ENCODE assay signal across 21 cellular contexts in the genomic region with DNA sequence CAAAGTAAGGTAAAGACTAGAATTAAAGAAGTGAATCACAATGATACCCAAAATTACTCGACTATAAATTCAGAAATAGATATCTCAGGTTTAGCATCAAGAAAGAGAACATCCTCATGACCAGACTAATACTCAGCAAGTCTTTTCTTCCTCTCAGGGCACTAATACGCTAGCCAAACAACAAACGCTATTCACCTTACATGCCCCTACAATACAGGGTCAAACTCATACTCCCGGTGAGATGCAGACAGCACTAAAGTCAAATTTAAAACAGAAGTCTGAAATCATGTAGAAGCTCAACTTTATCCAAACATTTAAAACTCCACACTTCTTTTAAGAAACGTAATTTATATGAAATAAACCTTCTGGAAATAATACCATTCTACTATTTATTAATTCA. TPM values are rescaled to one million over a fixed set of nuclear protein-coding genes. Genes with fewer than 3 reads are reported as not detected.
DNase-seq lines count a peak whose midpoint lies in the region; ATAC-seq, FAIRE-seq and TF ChIP-seq lines count a peak whose summit lies in the region.
"Had no signal": no experiment of that assay in that cellular context is flagged by ENCODE, and none has a peak within 500 bp of the region (broad histone marks: within the 10 kb centered on the region; RNA-seq: fewer than 3 reads in every experiment).

No MANE protein-coding gene starts in this region.

- H3K27me3 ChIP-seq in heart left ventricle (no peaks in the 10 kb centered on the region), endothelial cell of umbilical vein (ENCODE audit: control insufficient read depth in 2 of 2, insufficient read depth in 2 of 2, low read length in 2 of 2) (no peaks in the 10 kb centered on the region), upper lobe of right lung (no peaks in the 10 kb centered on the region), H7 (ENCODE audit: control insufficient read depth, insufficient read depth, low read length) (no peaks in the 10 kb centered on the region)
- H3K27me3 ChIP-seq: BLaER1 treated with 17β-estradiol and CSF1 and Interleukin-3, amounts not matched to agents 10 nM and 100 nM; dorsolateral prefrontal cortex; spleen had no signal

- H3K9ac ChIP-seq in endothelial cell of umbilical vein (replicated peaks; ENCODE audit: extremely low read depth, insufficient read depth, low read length): no peak overlapping the region
- H3K9ac ChIP-seq: BLaER1 treated with 17β-estradiol and CSF1 and Interleukin-3, amounts not matched to agents 10 nM and 100 nM had no signal

- H3K36me3 ChIP-seq in heart left ventricle (peaks cover 0 to 28% (median 19%) of the 10 kb centered on the region in 9 donors), endothelial cell of umbilical vein (ENCODE audit: control insufficient read depth in 2 of 2, extremely low read depth in 1 of 2, insufficient read depth in 2 of 2, low read length in 2 of 2) (no peaks in the 10 kb centered on the region), upper lobe of right lung (peaks cover 9% of the 10 kb centered on the region), H7 (replicated peaks; ENCODE audit: control insufficient read depth, insufficient read depth, low read length) (no peaks in the 10 kb centered on the region)

- DNase-seq in heart left ventricle (no peak), Right ventricle myocardium inferior (ENCODE audit: missing footprints) (no peak), endothelial cell of umbilical vein (ENCODE audit: low read depth, low spot score) (no peak), neural crest cell (ENCODE audit: low read depth, low spot score) (no peak), upper lobe of right lung (no peak), GM10266 (ENCODE audit: extremely low spot score) (no peak), H7 (no peak)
- DNase-seq: activated CD4-positive, alpha-beta memory T cell treated with anti-CD3 and anti-CD28 coated beads for 36 hours; activated gamma-delta T cell treated with Interleukin-2 at 50 U/mL for 16 hours; dorsolateral prefrontal cortex; foreskin fibroblast; hypothalamus; NCI-H146; NCI-H69; nephron progenitor cell; spleen; WERI-Rb-1 had no signal

- peaks cover 71% of the 10 kb centered on the region for H3K79me2 ChIP-seq in endothelial cell of umbilical vein (ENCODE audit: control insufficient read depth, insufficient read depth, low read length)

- POLR2A ChIA-PET in endothelial cell of umbilical vein (lab: Charles Lee): interaction anchor here (1.5 to 1.8 kb wide), 2 partner anchors 26 to 49 kb away, joined by 5 to 6 read pairs; a partner anchor contains a TSS

- H3K9me3 ChIP-seq in heart left ventricle (no peaks in the 10 kb centered on the region), endothelial cell of umbilical vein (replicated peaks; ENCODE audit: control insufficient read depth, insufficient read depth, low read length) (no peaks in the 10 kb centered on the region), upper lobe of right lung (no peaks in the 10 kb centered on the region)
- H3K9me3 ChIP-seq: A549; BLaER1 treated with 17β-estradiol and CSF1 and Interleukin-3, amounts not matched to agents 10 nM and 100 nM; spleen had no signal

- peaks cover 3% of the 10 kb centered on the region for H3K36me3 Mint-ChIP-seq in neural crest cell (ENCODE audit: low read depth)

- no peaks in the 10 kb centered on the region for H4K20me1 ChIP-seq in endothelial cell of umbilical vein (replicated peaks; ENCODE audit: control insufficient read depth, extremely low read depth, insufficient read depth, low read length)

- 31 to 46% (median 43%) methylated on average over 5 of the region's 5 CpGs for WGBS in heart left ventricle, 4 donors

- TF ChIP-seq CTCF in heart left ventricle (IDR thresholded peaks at IDR 0.05) (no peak), endothelial cell of umbilical vein (IDR thresholded peaks at IDR 0.05; ENCODE audit: extremely low read depth in 1 of 2, insufficient read depth in 1 of 2, low read depth in 1 of 2, low read length in 2 of 2) (no peak), neural crest cell (conservative IDR thresholded peaks at IDR 0.05) (no peak), upper lobe of right lung (IDR thresholded peaks at IDR 0.05) (no peak), GM10266 (IDR thresholded peaks at IDR 0.05; ENCODE audit: control insufficient read depth, insufficient read depth, low read depth, missing control alignments) (no peak)

- H3K9me3 Mint-ChIP-seq in neural crest cell: no peaks in the 10 kb centered on the region
- H3K9me3 Mint-ChIP-seq: activated CD4-positive, alpha-beta memory T cell treated with anti-CD3 and anti-CD28 coated beads for 36 hours; memory B cell; nephron progenitor cell had no signal

- H3K4me3 ChIP-seq in heart left ventricle: no peak overlapping the region
- H3K4me3 ChIP-seq in endothelial cell of umbilical vein (replicated peaks in 1 of 3; ENCODE audit: insufficient read depth in 1 of 3, low read depth in 1 of 3, low read length in 3 of 3): no peak overlapping the region
- no peak overlapping the region for H3K4me3 ChIP-seq in upper lobe of right lung
- no peak overlapping the region for H3K4me3 ChIP-seq in H7 (ENCODE audit: insufficient read depth, low read depth, low read length)
- H3K4me3 ChIP-seq: A549; BLaER1 treated with 17β-estradiol and CSF1 and Interleukin-3, amounts not matched to agents 10 nM and 100 nM; dorsolateral prefrontal cortex; spleen had no signal

- peak overlapping the region in 9 of 12 donors; percentile 19 to 84 (median 70) for H3K27ac ChIP-seq in heart left ventricle
- H3K27ac ChIP-seq in endothelial cell of umbilical vein (ENCODE audit: insufficient read depth, low read depth, low read length): peak overlapping the region; percentile 64
- H3K27ac ChIP-seq in upper lobe of right lung: peak overlapping the region; percentile 43
- H3K27ac ChIP-seq: A549; BLaER1 treated with 17β-estradiol and CSF1 and Interleukin-3, amounts not matched to agents 10 nM and 100 nM; spleen; WERI-Rb-1 had no signal

- CTCF ChIA-PET in endothelial cell of umbilical vein (lab: Charles Lee): interaction anchor here (1.0 to 2.9 kb wide), 8 partner anchors 11 to 54 kb away, joined by 3 to 20 read pairs (median 8); a partner anchor contains a TSS

- ATAC-seq in heart left ventricle (peak in 2 of 4 donors; percentile 50), Right ventricle myocardium inferior (no peak), upper lobe of right lung (no peak), GM21390 (IDR thresholded peaks at IDR 0.05; ENCODE audit: unreplicated experiment) (no peak)
- ATAC-seq: A549 had no signal

- H3K4me2 ChIP-seq in endothelial cell of umbilical vein (ENCODE audit: insufficient read depth, low read length): no peak overlapping the region
- H3K4me2 ChIP-seq: BLaER1 treated with 17β-estradiol and CSF1 and Interleukin-3, amounts not matched to agents 10 nM and 100 nM had no signal

- no peak overlapping the region for H2AFZ ChIP-seq in endothelial cell of umbilical vein (ENCODE audit: low read depth, low read length)

- BruUV-seq in endothelial cell of umbilical vein (replicated peaks; lab: Mats Ljungman, UMichigan): no TSS peak

- no peak for TF ChIP-seq POLR2A in heart left ventricle (IDR thresholded peaks at IDR 0.05)
- no peak for TF ChIP-seq POLR2A in endothelial cell of umbilical vein (IDR thresholded peaks at IDR 0.05; ENCODE audit: low read depth, low read length)

- no peaks in the 10 kb centered on the region for H3K9me1 ChIP-seq in endothelial cell of umbilical vein (replicated peaks; ENCODE audit: control insufficient read depth, extremely low read depth, insufficient read depth, low read length)

- H3K4me1 Mint-ChIP-seq in neural crest cell: peaks cover 59% of the 10 kb centered on the region

- dilution Hi-C loops in endothelial cell of umbilical vein (cut with MboI; ENCODE audit: extremely low pct_ligation_motif_present, low sequenced_read_pairs): no loop called here

- H3K27ac Mint-ChIP-seq in neural crest cell (ENCODE audit: unreplicated experiment): peak overlapping the region; percentile 15
- H3K27ac Mint-ChIP-seq: activated CD4-positive, alpha-beta memory T cell treated with anti-CD3 and anti-CD28 coated beads for 36 hours; memory B cell; nephron progenitor cell had no signal

- intact Hi-C loops in heart left ventricle (cut with DNase I): loop anchor here in 5 of 10 donors (5.0 kb wide), 3 partner anchors 35 to 50 kb away; no protein-coding TSS in a partner anchor
- intact Hi-C loops in Right ventricle myocardium inferior (cut with DNase I): no loop called here
- intact Hi-C loops in endothelial cell of umbilical vein (cut with micrococcal nuclease): no loop called here
- intact Hi-C loops in upper lobe of right lung (cut with DNase I): no loop called here

- no peak for FAIRE-seq in endothelial cell of umbilical vein (lab: Jason Lieb, UNC)
- FAIRE-seq: A549 had no signal

- H3K27me3 Mint-ChIP-seq in neural crest cell (ENCODE audit: low read depth): no peaks in the 10 kb centered on the region
- H3K27me3 Mint-ChIP-seq: activated CD4-positive, alpha-beta memory T cell treated with anti-CD3 and anti-CD28 coated beads for 36 hours; memory B cell had no signal

- peaks cover 17 to 88% (median 76%) of the 10 kb centered on the region in 12 donors for H3K4me1 ChIP-seq in heart left ventricle
- H3K4me1 ChIP-seq in endothelial cell of umbilical vein (ENCODE audit: control insufficient read depth, extremely low read depth, insufficient read depth, low read length): peaks cover 76% of the 10 kb centered on the region
- H3K4me1 ChIP-seq in upper lobe of right lung: peaks cover 63% of the 10 kb centered on the region

- H3K4me3 Mint-ChIP-seq in neural crest cell: no peak overlapping the region
- H3K4me3 Mint-ChIP-seq: activated CD4-positive, alpha-beta memory T cell treated with anti-CD3 and anti-CD28 coated beads for 36 hours; memory B cell; nephron progenitor cell had no signal

RNA-seq across cellular contexts. Expression of a gene that starts 5.6 kb away (rescaled TPM):
- total RNA-seq in heart left ventricle (100 to 1,000 TPM in 1 of 9 donors, 10 to 100 TPM in 8; 53.8 to 130 (median 72.3) TPM), Right ventricle myocardium inferior (80.6 TPM), endothelial cell of umbilical vein (107 and 108 TPM in 2 replicates), neural crest cell (63.2 and 67.0 TPM in 2 replicates), upper lobe of right lung (54.0 TPM)
- polyA plus RNA-seq in heart left ventricle (100 to 1,000 TPM in 1 of 2 donors, 10 to 100 TPM in 1; 93.8 to 140 TPM), endothelial cell of umbilical vein (156 and 158 TPM in 2 replicates)
- polyA plus RNA-seq in endothelial cell of umbilical vein (2011; cell fraction: cytosol; rRNA removed): 180 and 203 TPM in 2 replicates
- polyA plus RNA-seq in endothelial cell of umbilical vein (2011; cell fraction: nucleus; rRNA removed): 69.6 and 71.7 TPM in 2 replicates
- polyA plus RNA-seq in endothelial cell of umbilical vein (2012): 141 and 266 TPM in 2 replicates
- polyA minus RNA-seq in endothelial cell of umbilical vein: 115 and 149 TPM in 2 replicates
- 25.7 TPM for polyA minus RNA-seq in endothelial cell of umbilical vein (2011; cell fraction: cytosol; rRNA and poly(A)+ RNA removed)
- 29.2 and 44.5 TPM in 2 replicates for polyA minus RNA-seq in endothelial cell of umbilical vein (2011; cell fraction: nucleus; rRNA and poly(A)+ RNA removed)
- total RNA-seq in H7 (2014; rRNA removed; shearing (Covaris generic)): 81.8 and 82.9 TPM in 2 replicates

RNA-seq across cellular contexts. Expression of a gene that starts 49.1 kb away (rescaled TPM):
- total RNA-seq in heart left ventricle (10 to 100 TPM; 23.6 to 60.1 (median 34.9) TPM), Right ventricle myocardium inferior (20.2 TPM), endothelial cell of umbilical vein (33.2 and 35.3 TPM in 2 replicates), neural crest cell (2.2 and 2.4 TPM in 2 replicates), upper lobe of right lung (44.3 TPM)
- polyA plus RNA-seq in heart left ventricle (10 to 100 TPM; 18.2 to 50.7 TPM), endothelial cell of umbilical vein (62.9 and 79.8 TPM in 2 replicates)
- polyA plus RNA-seq in endothelial cell of umbilical vein (2011; cell fraction: cytosol; rRNA removed): 79.4 and 88.5 TPM in 2 replicates
- polyA plus RNA-seq in endothelial cell of umbilical vein (2011; cell fraction: nucleus; rRNA removed): 126 and 162 TPM in 2 replicates
- polyA plus RNA-seq in endothelial cell of umbilical vein (2012): 38.6 and 57.3 TPM in 2 replicates
- 33.7 and 35.1 TPM in 2 replicates for polyA minus RNA-seq in endothelial cell of umbilical vein
- polyA minus RNA-seq in endothelial cell of umbilical vein (2011; cell fraction: cytosol; rRNA and poly(A)+ RNA removed): 1.2 TPM
- 54.6 and 68.6 TPM in 2 replicates for polyA minus RNA-seq in endothelial cell of umbilical vein (2011; cell fraction: nucleus; rRNA and poly(A)+ RNA removed)
- 1.6 and 2.3 TPM in 2 replicates for total RNA-seq in H7 (2014; rRNA removed; shearing (Covaris generic))
